In genomic region chr2:20074001-20074648, GRCh38 we compare ENCODE assay signal across 1 cellular context.
TF ChIP-seq lines count a peak whose summit lies in the region.

No MANE protein-coding gene starts in this region.

TF ChIP-seq in A549, 52 proteins besides CTCF, POLR2A, EP300 and RAD21 (continued from another document):
- TF ChIP-seq, protein P1, sequence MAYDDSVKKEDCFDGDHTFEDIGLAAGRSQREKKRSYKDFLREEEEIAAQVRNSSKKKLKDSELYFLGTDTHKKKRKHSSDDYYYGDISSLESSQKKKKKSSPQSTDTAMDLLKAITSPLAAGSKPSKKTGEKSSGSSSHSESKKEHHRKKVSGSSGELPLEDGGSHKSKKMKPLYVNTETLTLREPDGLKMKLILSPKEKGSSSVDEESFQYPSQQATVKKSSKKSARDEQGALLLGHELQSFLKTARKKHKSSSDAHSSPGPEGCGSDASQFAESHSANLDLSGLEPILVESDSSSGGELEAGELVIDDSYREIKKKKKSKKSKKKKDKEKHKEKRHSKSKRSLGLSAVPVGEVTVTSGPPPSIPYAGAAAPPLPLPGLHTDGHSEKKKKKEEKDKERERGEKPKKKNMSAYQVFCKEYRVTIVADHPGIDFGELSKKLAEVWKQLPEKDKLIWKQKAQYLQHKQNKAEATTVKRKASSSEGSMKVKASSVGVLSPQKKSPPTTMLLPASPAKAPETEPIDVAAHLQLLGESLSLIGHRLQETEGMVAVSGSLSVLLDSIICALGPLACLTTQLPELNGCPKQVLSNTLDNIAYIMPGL (CRISPR knock-in tag; IDR thresholded peaks at IDR 0.05; ENCODE audit: borderline replicate concordance) = no peak
- no peak for TF ChIP-seq ATOH8 (CRISPR knock-in tag; IDR thresholded peaks at IDR 0.05; ENCODE audit: low read depth)
- no peak for TF ChIP-seq ZC3H11A (IDR thresholded peaks at IDR 0.05)
- TF ChIP-seq HES2 (IDR thresholded peaks at IDR 0.05) = no peak
- no peak for TF ChIP-seq HEYL (CRISPR knock-in tag; IDR thresholded peaks at IDR 0.05)
TF ChIP-seq in A549: peak in this region for 0.
